ENCODE assay signal across 8 cellular contexts in the genomic region with DNA sequence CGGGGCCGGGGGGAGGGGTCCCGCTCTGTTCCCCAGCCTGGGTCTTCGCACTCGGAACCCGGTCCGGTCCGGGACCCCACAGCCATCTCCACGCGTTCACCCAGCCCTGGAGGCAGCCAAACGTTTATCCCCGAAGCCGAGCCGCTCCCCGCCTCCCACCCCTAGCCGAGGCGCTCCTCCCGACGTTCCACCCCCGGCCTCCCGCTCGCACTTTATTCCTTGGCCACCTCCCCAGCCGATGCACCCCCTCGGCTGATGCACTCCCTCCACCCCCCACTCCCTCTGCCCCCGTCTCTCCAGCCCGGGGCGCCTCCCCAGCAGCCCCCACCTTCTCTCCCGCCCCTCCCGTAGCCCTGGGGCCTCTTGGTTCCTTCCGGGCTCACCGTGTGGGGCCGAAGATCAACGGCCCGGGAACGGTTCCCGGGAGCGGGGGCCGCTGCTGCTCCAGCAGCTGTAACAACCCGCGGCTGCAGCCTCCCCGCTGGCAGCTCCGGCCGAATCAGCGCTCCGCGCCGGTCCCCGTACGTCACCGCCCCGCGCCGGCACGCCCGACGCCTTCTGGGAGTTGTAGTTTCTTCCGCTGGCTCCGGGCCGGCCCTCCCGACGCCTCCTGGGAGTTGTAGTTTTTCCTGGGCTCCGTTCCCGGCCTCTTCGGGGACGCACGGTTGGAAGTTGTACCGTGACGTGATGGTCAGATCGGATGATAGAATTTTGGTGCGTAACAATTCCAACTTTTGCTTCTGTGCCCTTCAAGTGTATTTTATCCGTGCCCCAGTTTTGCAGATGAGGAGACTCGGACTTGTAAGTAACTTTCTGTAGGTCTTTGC. TPM values are rescaled to one million over a fixed set of nuclear protein-coding genes. Genes with fewer than 3 reads are reported as not detected.
DNase-seq lines count a peak whose midpoint lies in the region; ATAC-seq, FAIRE-seq and TF ChIP-seq lines count a peak whose summit lies in the region.

A gene with protein sequence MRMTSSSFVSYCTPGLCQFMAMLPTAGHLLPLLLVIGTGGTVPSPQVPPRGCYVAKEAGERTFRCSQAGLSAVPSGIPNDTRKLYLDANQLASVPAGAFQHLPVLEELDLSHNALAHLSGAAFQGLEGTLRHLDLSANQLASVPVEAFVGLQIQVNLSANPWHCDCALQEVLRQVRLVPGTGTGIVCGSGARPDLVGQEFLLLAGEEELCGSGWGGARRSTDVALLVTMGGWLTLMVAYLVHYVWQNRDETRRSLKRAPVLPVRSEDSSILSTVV (plus strand): TSS at position 632 of the 827 bp plus-strand sequence. CDS start 13,792 bp downstream, outside the sequence.
A gene with protein sequence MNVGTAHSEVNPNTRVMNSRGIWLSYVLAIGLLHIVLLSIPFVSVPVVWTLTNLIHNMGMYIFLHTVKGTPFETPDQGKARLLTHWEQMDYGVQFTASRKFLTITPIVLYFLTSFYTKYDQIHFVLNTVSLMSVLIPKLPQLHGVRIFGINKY (minus strand): TSS at position 501 of the 827 bp plus-strand sequence. CDS start 3,398 bp downstream, outside the sequence.

- H3K9me3 ChIP-seq in breast epithelium (no peaks in the 10 kb centered on the region), iPS-18c (ENCODE audit: control insufficient read depth, insufficient read depth, low read length) (peaks cover 3% of the 10 kb centered on the region), skeletal muscle tissue (ENCODE audit: control insufficient read depth in 3 of 3, low read length in 3 of 3) (no peaks in the 10 kb centered on the region)

- H3K27ac ChIP-seq in VCaP (peak within 1 kb of the TSS; percentile 75), breast epithelium (peak within 1 kb of the TSS; percentile 93 to 95), skeletal muscle tissue (ENCODE audit: low read depth, low read length) (peak within 1 kb of the TSS; percentile 97)

- DNase-seq in NCI-H2196 (lab: John Stamatoyannopoulos, UW; ENCODE audit: unreplicated experiment), result peak; percentile 79
- peak; percentile 93 to 94 for DNase-seq in breast epithelium (ENCODE audit: low spot score in 2 of 2)

- H3K27me3 ChIP-seq in breast epithelium (no peaks in the 10 kb centered on the region), skeletal muscle tissue (ENCODE audit: control insufficient read depth in 3 of 3, insufficient read depth in 3 of 3, low read length in 3 of 3) (no peaks in the 10 kb centered on the region)

- peaks cover 11 to 23% of the 10 kb centered on the region in 2 donors for H3K4me1 ChIP-seq in breast epithelium
- peaks cover 41 to 57% (median 42%) of the 10 kb centered on the region in 3 donors for H3K4me1 ChIP-seq in skeletal muscle tissue (ENCODE audit: control insufficient read depth in 3 of 3, insufficient read depth in 3 of 3, low read length in 3 of 3)

- peak within 1 kb of the TSS; percentile 87 to 96 (median 90) for H3K9ac ChIP-seq in skeletal muscle tissue (ENCODE audit: low read depth in 1 of 3, low read length in 3 of 3)

- no peak for TF ChIP-seq CTCF in VCaP (conservative IDR thresholded peaks at IDR 0.05)
- no peak for TF ChIP-seq CTCF in breast epithelium (IDR thresholded peaks at IDR 0.05)

- H3K36me3 ChIP-seq in breast epithelium (no peaks in the 10 kb centered on the region), skeletal muscle tissue (ENCODE audit: control insufficient read depth in 3 of 3, insufficient read depth in 3 of 3, low read length in 3 of 3) (peaks cover 13 to 19% (median 18%) of the 10 kb centered on the region in 3 donors)

- peak; percentile 76 for ATAC-seq in GM18867 (IDR thresholded peaks at IDR 0.05; ENCODE audit: unreplicated experiment)
- ATAC-seq in HG03103 (IDR thresholded peaks at IDR 0.05; ENCODE audit: low read depth, unreplicated experiment), result peak; percentile 51

- peak; percentile 70 for TF ChIP-seq POLR2A in breast epithelium (IDR thresholded peaks at IDR 0.05)

- H3K4me3 ChIP-seq in breast epithelium, result peak within 1 kb of the TSS; percentile 85 to 95 (median 88)
- peak within 1 kb of the TSS; percentile 80 for H3K4me3 ChIP-seq in iPS-18c (ENCODE audit: insufficient read depth, low read depth, low read length)
- H3K4me3 ChIP-seq in skeletal muscle tissue (ENCODE audit: low read length in 3 of 3), result peak within 1 kb of the TSS; percentile 75 to 95 (median 75)

- peak; percentile 91 for FAIRE-seq in A204.1 (lab: Jason Lieb, UNC)

- intact Hi-C loops in breast epithelium (cut with DNase I; ENCODE audit: low total_unique reads), result no loop called here

RNA-seq across cellular contexts. Expression of the first gene that starts in this region (rescaled TPM):
- total RNA-seq in breast epithelium, result 1 to 10 TPM in 1 of 3 donors, not detected in 2; 1.2 TPM
- not detected for total RNA-seq in skeletal muscle tissue

RNA-seq across cellular contexts. Expression of the second gene that starts in this region (rescaled TPM):
- total RNA-seq in breast epithelium (100 to 1,000 TPM in 2 of 3 donors, 10 to 100 TPM in 1; 90.5 to 158 (median 104) TPM), skeletal muscle tissue (37.1 TPM)

Comparison
In these comparisons a context has a peak if more than half of its experiments do, and no peak if none do; other contexts are left out.
1. Peak in every context shown above with its lines: DNase-seq, ATAC-seq, H3K4me3 ChIP-seq and H3K27ac ChIP-seq.